In genomic region chr2:114201781-114202180, GRCh38 we compare ENCODE assay signal across 20 cellular contexts.
DNase-seq lines count a peak whose midpoint lies in the region; ATAC-seq and TF ChIP-seq lines count a peak whose summit lies in the region.
"Had no signal": no experiment of that assay in that cellular context is flagged by ENCODE, and none has a peak within 500 bp of the region (broad histone marks: within the 10 kb centered on the region; RNA-seq: fewer than 3 reads in every experiment).

No MANE protein-coding gene starts in this region.

- H3K27me3 ChIP-seq in neural progenitor cell = no peaks in the 10 kb centered on the region
- H3K27me3 ChIP-seq: heart right ventricle, right atrium auricular region had no signal

- H3K4me1 ChIP-seq in neural progenitor cell = no peaks in the 10 kb centered on the region
- H3K4me1 ChIP-seq: HAP-1, heart right ventricle, right atrium auricular region had no signal

- POLR2A ChIA-PET in naive thymus-derived CD8-positive, alpha-beta T cell (lab: Charles Lee) = no interaction called here

- H3K27ac Mint-ChIP-seq in activated naive CD4-positive, alpha-beta T cell treated with anti-CD3 and anti-CD28 coated beads for 36 hours = no peak overlapping the region
- no peak overlapping the region for H3K27ac Mint-ChIP-seq in neural progenitor cell
- no peak overlapping the region for H3K27ac Mint-ChIP-seq in naive thymus-derived CD8-positive, alpha-beta T cell
- H3K27ac Mint-ChIP-seq: activated naive CD8-positive, alpha-beta T cell treated with anti-CD3 and anti-CD28 coated beads for 36 hours; activated T-cell treated with anti-CD3 and anti-CD28 coated beads, Interleukin-2, amount 50 U/mL, for 72 hours had no signal

- H3K27ac ChIP-seq in VCaP = no peak overlapping the region
- H3K27ac ChIP-seq in neural progenitor cell = no peak overlapping the region
- H3K27ac ChIP-seq: heart right ventricle, right atrium auricular region had no signal

- TF ChIP-seq CTCF in LNCAP (IDR thresholded peaks at IDR 0.05) (peak; percentile 12; the same call in 1 of the 2 replicates), VCaP (conservative IDR thresholded peaks at IDR 0.05) (peak; percentile 50), neural progenitor cell (IDR thresholded peaks at IDR 0.05) (peak; percentile 35)

- peak; percentile 5 for DNase-seq in activated naive CD4-positive, alpha-beta T cell treated with anti-CD3 and anti-CD28 coated beads for 36 hours
- DNase-seq in activated naive CD4-positive, alpha-beta T cell treated with anti-CD3 and anti-CD28 coated beads, Interleukin-2, amount 50 U/mL, for 16 hours = no peak
- DNase-seq in neural progenitor cell (ENCODE audit: low spot score) (no peak), SIG-M5 (lab: John Stamatoyannopoulos, UW) (no peak)
- DNase-seq in naive thymus-derived CD8-positive, alpha-beta T cell = no peak
- DNase-seq: activated CD4-positive, CD25-positive, alpha-beta regulatory T cell treated with anti-CD3 and anti-CD28 coated beads, Interleukin-2, amount 50 U/mL, for 72 hours; activated CD8-positive, alpha-beta memory T cell treated with anti-CD3 and anti-CD28 coated beads for 24 hours; activated naive CD8-positive, alpha-beta T cell treated with anti-CD3 and anti-CD28 coated beads for 36 hours; activated T-cell treated with anti-CD3 and anti-CD28 coated beads, Interleukin-2, amount 50 U/mL, for 72 hours; CD8-positive, alpha-beta memory T cell; heart right ventricle; NCI-H1092; NCI-H2081 treated with DMSO at 0.1 percent for 48 hours; T1000 had no signal

- H2AFZ ChIP-seq in neural progenitor cell (replicated peaks) = no peak overlapping the region

- no peaks in the 10 kb centered on the region for H3K36me3 ChIP-seq in neural progenitor cell
- H3K36me3 ChIP-seq: HAP-1, heart right ventricle, right atrium auricular region had no signal

- no peak for ATAC-seq in naive thymus-derived CD8-positive, alpha-beta T cell
- ATAC-seq in GM18519 (IDR thresholded peaks at IDR 0.05; ENCODE audit: low FRiP score, unreplicated experiment) = no peak
- ATAC-seq: activated T-cell treated with anti-CD3 and anti-CD28 coated beads, Interleukin-2, amount 50 U/mL, for 72 hours; heart right ventricle had no signal

- H3K79me2 ChIP-seq in neural progenitor cell (ENCODE audit: low read depth) = no peaks in the 10 kb centered on the region

- H3K9me3 Mint-ChIP-seq in activated naive CD4-positive, alpha-beta T cell treated with anti-CD3 and anti-CD28 coated beads for 36 hours = no peaks in the 10 kb centered on the region
- H3K9me3 Mint-ChIP-seq in neural progenitor cell = peaks cover 2% of the 10 kb centered on the region
- peaks cover 0 to 2% (median 0%) of the 10 kb centered on the region in 9 donors for H3K9me3 Mint-ChIP-seq in naive thymus-derived CD8-positive, alpha-beta T cell
- H3K9me3 Mint-ChIP-seq: activated naive CD8-positive, alpha-beta T cell treated with anti-CD3 and anti-CD28 coated beads for 36 hours; activated T-cell treated with anti-CD3 and anti-CD28 coated beads, Interleukin-2, amount 50 U/mL, for 72 hours had no signal

- peaks cover 7% of the 10 kb centered on the region for H3K27me3 Mint-ChIP-seq in activated naive CD4-positive, alpha-beta T cell treated with anti-CD3 and anti-CD28 coated beads for 36 hours (ENCODE audit: low read depth)
- no peaks in the 10 kb centered on the region for H3K27me3 Mint-ChIP-seq in neural progenitor cell (ENCODE audit: insufficient read depth, low read depth)
- peaks cover 3 to 25% (median 11%) of the 10 kb centered on the region in 5 donors for H3K27me3 Mint-ChIP-seq in naive thymus-derived CD8-positive, alpha-beta T cell

- no peaks in the 10 kb centered on the region for H3F3A ChIP-seq in neural progenitor cell (ENCODE audit: low read depth)

- H3K9me3 ChIP-seq in neural progenitor cell (ENCODE audit: low read depth) = no peaks in the 10 kb centered on the region
- H3K9me3 ChIP-seq: HAP-1, right atrium auricular region had no signal

- no peaks in the 10 kb centered on the region for H3K36me3 Mint-ChIP-seq in activated naive CD4-positive, alpha-beta T cell treated with anti-CD3 and anti-CD28 coated beads for 36 hours (ENCODE audit: low read depth)
- H3K36me3 Mint-ChIP-seq in neural progenitor cell = no peaks in the 10 kb centered on the region
- H3K36me3 Mint-ChIP-seq in naive thymus-derived CD8-positive, alpha-beta T cell = no peaks in the 10 kb centered on the region
- H3K36me3 Mint-ChIP-seq: activated naive CD8-positive, alpha-beta T cell treated with anti-CD3 and anti-CD28 coated beads for 36 hours; CD8-positive, alpha-beta memory T cell had no signal

- no peak overlapping the region for H3K9ac ChIP-seq in neural progenitor cell

- H3K4me3 ChIP-seq in neural progenitor cell = no peak overlapping the region
- H3K4me3 ChIP-seq: HAP-1, heart right ventricle, lung, right atrium auricular region had no signal

- H3K4me1 Mint-ChIP-seq in activated naive CD4-positive, alpha-beta T cell treated with anti-CD3 and anti-CD28 coated beads for 36 hours (ENCODE audit: low read depth) = no peaks in the 10 kb centered on the region
- H3K4me1 Mint-ChIP-seq in neural progenitor cell = no peaks in the 10 kb centered on the region
- H3K4me1 Mint-ChIP-seq in naive thymus-derived CD8-positive, alpha-beta T cell = no peaks in the 10 kb centered on the region
- H3K4me1 Mint-ChIP-seq: activated naive CD8-positive, alpha-beta T cell treated with anti-CD3 and anti-CD28 coated beads for 36 hours; CD8-positive, alpha-beta memory T cell had no signal

- intact Hi-C loops in activated naive CD4-positive, alpha-beta T cell treated with anti-CD3 and anti-CD28 coated beads for 36 hours (cut with micrococcal nuclease) = no loop called here

- H4K20me1 ChIP-seq in neural progenitor cell (ENCODE audit: low read depth) = no peaks in the 10 kb centered on the region

- CTCF ChIA-PET in activated naive CD4-positive, alpha-beta T cell treated with anti-CD3 and anti-CD28 coated beads for 36 hours (lab: Charles Lee) = no interaction called here

- H3K4me2 ChIP-seq in neural progenitor cell = no peak overlapping the region

- H3K4me3 Mint-ChIP-seq in activated naive CD4-positive, alpha-beta T cell treated with anti-CD3 and anti-CD28 coated beads for 36 hours = no peak overlapping the region
- no peak overlapping the region for H3K4me3 Mint-ChIP-seq in neural progenitor cell
- no peak overlapping the region for H3K4me3 Mint-ChIP-seq in naive thymus-derived CD8-positive, alpha-beta T cell
- H3K4me3 Mint-ChIP-seq: activated naive CD8-positive, alpha-beta T cell treated with anti-CD3 and anti-CD28 coated beads for 36 hours; activated T-cell treated with anti-CD3 and anti-CD28 coated beads, Interleukin-2, amount 50 U/mL, for 72 hours; CD8-positive, alpha-beta memory T cell had no signal
